Comparison of ENCODE assay signal across 9 cellular contexts in the genomic region with DNA sequence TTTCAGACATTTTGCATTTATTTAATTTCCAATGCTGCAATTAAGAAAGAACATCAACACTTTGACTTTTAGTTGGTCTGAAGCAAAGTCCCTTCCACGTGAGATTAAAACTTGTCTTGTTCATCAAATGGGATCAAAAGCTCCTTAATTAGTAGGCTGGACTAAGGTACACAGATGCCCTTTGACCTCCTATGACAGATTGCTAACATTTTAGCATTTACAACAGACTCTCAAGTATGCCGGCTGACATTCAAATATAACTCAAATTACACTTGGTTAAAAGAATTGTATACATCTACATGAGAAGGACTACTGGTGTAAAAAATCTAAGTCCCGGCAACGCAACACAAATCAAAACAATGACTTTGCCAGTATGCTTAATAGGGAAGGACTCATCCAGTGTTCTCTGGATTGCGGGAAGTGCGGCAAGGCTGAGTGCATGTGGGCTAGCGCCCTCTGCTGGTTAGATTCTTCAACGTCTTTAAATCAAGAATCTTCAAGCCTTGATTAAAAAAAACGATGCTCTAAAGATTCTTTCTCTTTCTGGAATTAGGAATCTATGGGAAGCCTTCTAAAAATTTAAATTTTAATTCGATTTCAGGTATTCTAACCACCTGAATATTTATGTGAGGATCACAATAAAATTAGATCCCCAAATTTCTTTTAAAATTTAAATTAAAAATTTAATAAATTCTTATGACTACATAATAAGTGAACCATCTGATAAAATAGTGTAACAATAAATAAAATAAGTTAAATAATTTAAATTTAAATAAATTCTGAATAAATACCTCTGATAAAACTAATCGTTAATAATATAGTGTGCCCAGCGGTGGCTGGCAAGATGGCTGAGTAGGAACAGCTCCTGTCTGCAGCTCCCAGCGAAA.
DNase-seq lines count a peak whose midpoint lies in the region; ATAC-seq, FAIRE-seq and TF ChIP-seq lines count a peak whose summit lies in the region.
"Had no signal": no experiment of that assay in that cellular context is flagged by ENCODE, and none has a peak within 500 bp of the region (broad histone marks: within the 10 kb centered on the region; RNA-seq: fewer than 3 reads in every experiment).

No MANE protein-coding gene starts in this region.

- H3K27me3 Mint-ChIP-seq in activated T-cell treated with anti-CD3 and anti-CD28 coated beads, Interleukin-2, amount 50 U/mL, for 4 hours (ENCODE audit: low read depth): peaks cover 4% of the 10 kb centered on the region
- H3K27me3 Mint-ChIP-seq in neural progenitor cell (ENCODE audit: insufficient read depth, low read depth): peaks cover 2% of the 10 kb centered on the region
- H3K27me3 Mint-ChIP-seq: stimulated activated naive B cell treated with anti-CD40 and anti-IgM and Interleukin-4, amounts not matched to agents 10 μg/mL and 1 μg/mL and 100 μg/mL, for 72 hours had no signal

- H4K8ac ChIP-seq in IMR-90 (ENCODE audit: low read depth in 2 of 2, low read length in 2 of 2): no peak overlapping the region

- H4K5ac ChIP-seq in IMR-90 (ENCODE audit: low read depth, low read length): no peak overlapping the region

- H3K14ac ChIP-seq in IMR-90 (replicated peaks; ENCODE audit: low read depth, low read length): no peak overlapping the region

- H3K4me1 Mint-ChIP-seq in activated T-cell treated with anti-CD3 and anti-CD28 coated beads, Interleukin-2, amount 50 U/mL, for 4 hours (ENCODE audit: low read depth): peaks cover 2% of the 10 kb centered on the region
- H3K4me1 Mint-ChIP-seq in neural progenitor cell: peaks cover 5% of the 10 kb centered on the region
- H3K4me1 Mint-ChIP-seq: stimulated activated naive B cell treated with anti-CD40 and anti-IgM and Interleukin-4, amounts not matched to agents 10 μg/mL and 1 μg/mL and 100 μg/mL, for 72 hours had no signal

- peak; percentile 91 for TF ChIP-seq RAD21 in IMR-90 (IDR thresholded peaks at IDR 0.05; ENCODE audit: low read length)

- 87% methylated on average over 3 of the region's 13 CpGs; no CpG with 5 or more reads in 1 of the 2 experiments for WGBS in IMR-90 (ENCODE audit: extremely low coverage in 2 of 2, insufficient read length in 1 of 2), 2 experiments

- H3K79me1 ChIP-seq in IMR-90 (ENCODE audit: low read depth in 1 of 2, low read length in 2 of 2): no peaks in the 10 kb centered on the region

- H3K36me3 Mint-ChIP-seq in activated T-cell treated with anti-CD3 and anti-CD28 coated beads, Interleukin-2, amount 50 U/mL, for 4 hours (ENCODE audit: insufficient read depth): no peaks in the 10 kb centered on the region
- H3K36me3 Mint-ChIP-seq in neural progenitor cell: no peaks in the 10 kb centered on the region
- H3K36me3 Mint-ChIP-seq: stimulated activated naive B cell treated with anti-CD40 and anti-IgM and Interleukin-4, amounts not matched to agents 10 μg/mL and 1 μg/mL and 100 μg/mL, for 72 hours had no signal

- no peak overlapping the region for H3K4me3 Mint-ChIP-seq in activated T-cell treated with anti-CD3 and anti-CD28 coated beads, Interleukin-2, amount 50 U/mL, for 4 hours
- H3K4me3 Mint-ChIP-seq in neural progenitor cell: no peak overlapping the region
- H3K4me3 Mint-ChIP-seq: stimulated activated naive B cell treated with anti-CD40 and anti-IgM and Interleukin-4, amounts not matched to agents 10 μg/mL and 1 μg/mL and 100 μg/mL, for 72 hours had no signal

- H3K4me1 ChIP-seq in IMR-90 (ENCODE audit: control insufficient read depth, insufficient read depth, low read length) (no peaks in the 10 kb centered on the region), neural progenitor cell (peaks cover 4% of the 10 kb centered on the region)

- H3K56ac ChIP-seq in IMR-90 (ENCODE audit: extremely low read depth, insufficient read depth, low read length): no peak overlapping the region

- dilution Hi-C loops in IMR-90 (cut with HindIII; ENCODE audit: low sequenced_read_pairs, unreplicated experiment): no loop called here

- H4K91ac ChIP-seq in IMR-90 (ENCODE audit: insufficient read depth, low read depth, low read length): no peak overlapping the region

- TF ChIP-seq POLR2A in IMR-90 (IDR thresholded peaks at IDR 0.05; ENCODE audit: low read depth, low read length): no peak

- peak; percentile 68 for ATAC-seq in GM18907 (IDR thresholded peaks at IDR 0.05; ENCODE audit: unreplicated experiment)
- ATAC-seq in IMR-90 (ENCODE audit: low read depth): peak; percentile 91
- ATAC-seq in activated T-cell treated with anti-CD3 and anti-CD28 coated beads, Interleukin-2, amount 50 U/mL, for 4 hours: no peak

- no peak overlapping the region for H3K4ac ChIP-seq in IMR-90 (ENCODE audit: low read depth, low read length)

- H3K18ac ChIP-seq in IMR-90 (ENCODE audit: low read depth, low read length): no peak overlapping the region

- no peaks in the 10 kb centered on the region for H3K9me3 Mint-ChIP-seq in activated T-cell treated with anti-CD3 and anti-CD28 coated beads, Interleukin-2, amount 50 U/mL, for 4 hours
- peaks cover 6% of the 10 kb centered on the region for H3K9me3 Mint-ChIP-seq in neural progenitor cell
- H3K9me3 Mint-ChIP-seq: stimulated activated naive B cell treated with anti-CD40 and anti-IgM and Interleukin-4, amounts not matched to agents 10 μg/mL and 1 μg/mL and 100 μg/mL, for 72 hours had no signal

- H3K27ac Mint-ChIP-seq in neural progenitor cell: peak overlapping the region; percentile 88
- H3K27ac Mint-ChIP-seq: stimulated activated naive B cell treated with anti-CD40 and anti-IgM and Interleukin-4, amounts not matched to agents 10 μg/mL and 1 μg/mL and 100 μg/mL, for 72 hours had no signal

- peak; percentile 88 for DNase-seq in Ammon's horn (ENCODE audit: low spot score)
- peak; percentile 82 for DNase-seq in IMR-90
- DNase-seq in NOMO-1 treated with dmso at 0.1 percent for 144 hours (lab: John Stamatoyannopoulos, UW; ENCODE audit: unreplicated experiment): peak; percentile 25
- peak; percentile 14 for DNase-seq in activated T-cell treated with anti-CD3 and anti-CD28 coated beads, Interleukin-2, amount 50 U/mL, for 4 hours
- DNase-seq in fibroblast of villous mesenchyme (ENCODE audit: low read depth): peak; percentile 82
- DNase-seq in neural progenitor cell (ENCODE audit: low spot score): peak; percentile 94
- peak; percentile 68 for DNase-seq in urothelium cell line (ENCODE audit: low spot score)
- DNase-seq: stimulated activated naive B cell treated with anti-CD40 and anti-IgM and Interleukin-4, amounts not matched to agents 10 μg/mL and 1 μg/mL and 100 μg/mL, for 72 hours had no signal

- POLR2A ChIA-PET in IMR-90 (lab: Charles Lee; ENCODE audit: unreplicated experiment): no interaction called here

- H3K9me3 ChIP-seq in IMR-90 (ENCODE audit: control insufficient read depth, insufficient read depth, low read length) (no peaks in the 10 kb centered on the region), neural progenitor cell (ENCODE audit: low read depth) (no peaks in the 10 kb centered on the region)

- H2AK5ac ChIP-seq in IMR-90 (ENCODE audit: low read depth, low read length): no peak overlapping the region

- no peaks in the 10 kb centered on the region for H3K9me1 ChIP-seq in IMR-90 (ENCODE audit: insufficient read depth, low read length)

- H3K79me2 ChIP-seq in neural progenitor cell (ENCODE audit: low read depth): no peaks in the 10 kb centered on the region

- H3K27me3 ChIP-seq in IMR-90 (ENCODE audit: control insufficient read depth, insufficient read depth, low read length) (no peaks in the 10 kb centered on the region), neural progenitor cell (no peaks in the 10 kb centered on the region)

- H2AFZ ChIP-seq in IMR-90 (replicated peaks; ENCODE audit: low read length, poor library complexity): no peak overlapping the region
- H2AFZ ChIP-seq in neural progenitor cell (replicated peaks): no peak overlapping the region

- no TSS peak for BruUV-seq in IMR-90 (replicated peaks; lab: Mats Ljungman, UMichigan)

- intact Hi-C loops in IMR-90 (cut with micrococcal nuclease): loop anchor here (1.0 to 10.0 kb wide), 5 partner anchors 234 to 933 kb away; partner anchors contain the start of gene ETV1

- H3K36me3 ChIP-seq in IMR-90 (ENCODE audit: control insufficient read depth, insufficient read depth, low read length) (no peaks in the 10 kb centered on the region), neural progenitor cell (no peaks in the 10 kb centered on the region)

- H2AK9ac ChIP-seq in IMR-90 (replicated peaks; ENCODE audit: low read depth, low read length, poor library complexity): no peak overlapping the region

- no peaks in the 10 kb centered on the region for H3F3A ChIP-seq in neural progenitor cell (ENCODE audit: low read depth)

- H2BK5ac ChIP-seq in IMR-90 (ENCODE audit: low read depth, low read length, poor library complexity, severe bottlenecking): no peak overlapping the region

- no peak overlapping the region for H3K23ac ChIP-seq in IMR-90 (ENCODE audit: low read depth, low read length)

- H3K4me3 ChIP-seq in IMR-90 (ENCODE audit: insufficient read depth, low read depth, low read length): no peak overlapping the region
- H3K4me3 ChIP-seq in fibroblast of villous mesenchyme (ENCODE audit: low read depth, low read length): no peak overlapping the region
- no peak overlapping the region for H3K4me3 ChIP-seq in neural progenitor cell

- no peak overlapping the region for H2BK120ac ChIP-seq in IMR-90 (ENCODE audit: low read depth, low read length)

- H2BK15ac ChIP-seq in IMR-90 (ENCODE audit: low read depth, low read length): no peak overlapping the region

- H3K9ac ChIP-seq in IMR-90 (ENCODE audit: low read depth, low read length): no peak overlapping the region
- H3K9ac ChIP-seq in neural progenitor cell: no peak overlapping the region

- peak; percentile 56 for FAIRE-seq in urothelium cell line (lab: Jason Lieb, UNC)

- no peak overlapping the region for H3K27ac ChIP-seq in IMR-90 (ENCODE audit: insufficient read depth, low read length)
- H3K27ac ChIP-seq in neural progenitor cell: no peak overlapping the region

- in situ Hi-C loops in IMR-90 (cut with MboI; ENCODE audit: low sequenced_read_pairs): loop anchor here (5.0 to 10.0 kb wide), 2 partner anchors 933 to 1176 kb away; no protein-coding TSS in a partner anchor

- H4K20me1 ChIP-seq in IMR-90 (ENCODE audit: insufficient read depth, low read length) (no peaks in the 10 kb centered on the region), neural progenitor cell (ENCODE audit: low read depth) (no peaks in the 10 kb centered on the region)

- H3K4me2 ChIP-seq in IMR-90 (ENCODE audit: low read depth, low read length) (no peak overlapping the region), neural progenitor cell (peak overlapping the region; percentile 15)

- H2BK20ac ChIP-seq in IMR-90 (ENCODE audit: low read depth, low read length): no peak overlapping the region

- TF ChIP-seq CTCF in IMR-90 (conservative IDR thresholded peaks at IDR 0.05; ENCODE audit: low read depth, low read length) (peak; percentile 84), fibroblast of villous mesenchyme (IDR thresholded peaks at IDR 0.05; ENCODE audit: insufficient read depth, low read depth, low read length) (peak; percentile 86), neural progenitor cell (IDR thresholded peaks at IDR 0.05) (peak; percentile 95)

- CTCF ChIA-PET in IMR-90 (lab: Yijun Ruan, JAX): interaction anchor here (0.6 to 2.3 kb wide), 8 partner anchors 9 to 1176 kb away, joined by 3 to 6 read pairs (median 3); partner anchors contain the start of gene ETV1

TF ChIP-seq in IMR-90, 13 proteins besides CTCF, POLR2A, EP300 and RAD21 (continues in another document):
- TF ChIP-seq SMC3 (IDR thresholded peaks at IDR 0.05; ENCODE audit: low read depth, low read length) (peak; percentile 91), RCOR1 (IDR thresholded peaks at IDR 0.05; ENCODE audit: insufficient replicate concordance, low read length) (no peak)

Comparison
In these comparisons a context has a peak if more than half of its experiments do, and no peak if none do; other contexts are left out.
1. DNase-seq: peak in every context shown above with its lines; median percentile 94 in neural progenitor cell; 88 in Ammon's horn; 82 in IMR-90; 82 in fibroblast of villous mesenchyme; 68 in urothelium cell line; 25 in NOMO-1 treated with dmso at 0.1 percent for 144 hours; 14 in activated T-cell treated with anti-CD3 and anti-CD28 coated beads, Interleukin-2, amount 50 U/mL, for 4 hours.
2. ATAC-seq: peak in GM18907 (single experiment) and IMR-90 (single experiment); none in activated T-cell treated with anti-CD3 and anti-CD28 coated beads, Interleukin-2, amount 50 U/mL, for 4 hours (0 of 2).
3. Peak in every context shown above with its lines, with median percentiles within 50 percentile points of each other: CTCF ChIP-seq.